ENCODE assay signal across 1 cellular context in the genomic region with DNA sequence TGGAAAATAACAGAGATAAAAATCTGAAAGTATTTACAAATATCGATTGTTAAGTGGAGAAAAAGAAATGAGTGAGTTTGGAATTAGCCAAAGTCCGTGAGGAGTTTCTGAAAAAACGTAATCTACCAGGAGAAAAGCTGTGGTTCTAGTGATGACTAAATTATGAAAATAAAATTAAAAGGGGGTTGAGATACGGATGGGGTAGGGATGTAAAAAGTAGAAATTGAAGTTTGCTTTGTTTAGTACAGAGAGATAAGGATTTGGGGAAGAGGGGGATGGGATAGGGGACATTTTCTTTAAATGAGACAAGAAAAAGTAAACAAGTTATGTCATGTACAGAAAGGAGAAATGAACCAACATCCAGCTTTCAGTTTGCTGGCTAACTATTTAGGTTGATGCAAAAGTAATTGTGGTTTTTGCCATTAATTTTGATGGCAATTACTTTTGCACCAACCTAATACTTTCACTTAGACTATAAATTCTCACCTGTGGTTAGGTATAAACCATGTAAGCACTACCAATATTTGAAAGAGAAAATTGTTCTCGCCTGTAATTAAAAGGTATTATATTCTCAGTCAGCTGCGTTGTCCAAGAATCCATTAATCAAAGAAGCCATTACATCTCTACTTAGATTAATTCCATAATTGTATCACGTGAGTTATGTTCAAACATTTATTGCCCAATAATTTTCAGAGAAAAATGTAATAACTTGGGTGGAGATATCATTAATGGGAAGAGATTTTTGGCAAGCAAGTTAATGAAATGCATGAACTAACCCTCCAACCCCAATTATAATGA.
TF ChIP-seq lines count a peak whose summit lies in the region.

No MANE protein-coding gene starts in this region.

TF ChIP-seq in HEK293, 187 proteins besides CTCF, POLR2A, EP300 and RAD21 (continued from another document and continues in another):
- TF ChIP-seq ZSCAN5A (tag by site-specific recombination; IDR thresholded peaks at IDR 0.05) (no peak), ZNF660 (tag by site-specific recombination; IDR thresholded peaks at IDR 0.05) (no peak), ZNF175 (tag by site-specific recombination; IDR thresholded peaks at IDR 0.05) (no peak), INSM2 (tag by site-specific recombination; IDR thresholded peaks at IDR 0.05) (peak; percentile 13), BCL6B (tag by site-specific recombination; IDR thresholded peaks at IDR 0.05) (peak; percentile 73), ZNF555 (tag by site-specific recombination; conservative IDR thresholded peaks at IDR 0.05) (no peak), ZNF626 (tag by site-specific recombination; IDR thresholded peaks at IDR 0.05) (no peak), ZNF202 (tag by site-specific recombination; IDR thresholded peaks at IDR 0.05; ENCODE audit: borderline replicate concordance) (no peak), ZNF350 (tag by site-specific recombination; IDR thresholded peaks at IDR 0.05) (no peak), WT1 (tag by site-specific recombination; IDR thresholded peaks at IDR 0.05) (peak; percentile 96), ZNF623 (tag by site-specific recombination; IDR thresholded peaks at IDR 0.05) (peak; percentile 7; the same call in 1 of the 2 replicates), ZNF670 (tag by site-specific recombination; IDR thresholded peaks at IDR 0.05; ENCODE audit: low read depth) (no peak), ZNF423 (tag by site-specific recombination; IDR thresholded peaks at IDR 0.05) (no peak), ZNF548 (tag by site-specific recombination; IDR thresholded peaks at IDR 0.05) (no peak), KLF1 (tag by site-specific recombination; IDR thresholded peaks at IDR 0.05) (no peak), ZNF433 (tag by site-specific recombination; IDR thresholded peaks at IDR 0.05; ENCODE audit: low read depth) (no peak), KLF16 (tag by site-specific recombination; IDR thresholded peaks at IDR 0.05) (no peak; the same call in 1 of the 2 replicates), SALL2 (tag by site-specific recombination; IDR thresholded peaks at IDR 0.05; ENCODE audit: borderline replicate concordance) (no peak), ZNF791 (tag by site-specific recombination; IDR thresholded peaks at IDR 0.05) (no peak), ZNF404 (tag by site-specific recombination; IDR thresholded peaks at IDR 0.05) (no peak), ZFP41 (tag by site-specific recombination; IDR thresholded peaks at IDR 0.05; ENCODE audit: borderline replicate concordance) (no peak), ZSCAN16 (tag by site-specific recombination; IDR thresholded peaks at IDR 0.05) (no peak), ZNF10 (tag by site-specific recombination; IDR thresholded peaks at IDR 0.05) (no peak), ZNF416 (tag by site-specific recombination; IDR thresholded peaks at IDR 0.05) (no peak), BCL11B (tag by site-specific recombination; IDR thresholded peaks at IDR 0.05; ENCODE audit: low read depth) (no peak), ZNF37A (tag by site-specific recombination; IDR thresholded peaks at IDR 0.05) (no peak), ZNF747 (tag by site-specific recombination; IDR thresholded peaks at IDR 0.05) (no peak), ZNF629 (tag by site-specific recombination; IDR thresholded peaks at IDR 0.05) (peak; percentile 85), ZNF214 (tag by site-specific recombination; IDR thresholded peaks at IDR 0.05; ENCODE audit: borderline replicate concordance) (no peak), ZNF585B (tag by site-specific recombination; IDR thresholded peaks at IDR 0.05) (no peak), ZNF521 (tag by site-specific recombination; IDR thresholded peaks at IDR 0.05) (no peak), OSR2 (tag by site-specific recombination; IDR thresholded peaks at IDR 0.05) (peak; percentile 70), ZNF830 (tag by site-specific recombination; IDR thresholded peaks at IDR 0.05; ENCODE audit: low read depth) (no peak), GLI2 (tag by site-specific recombination; IDR thresholded peaks at IDR 0.05; ENCODE audit: borderline replicate concordance, low read depth) (0 out of 2 replicates have a peak, but pooled peaks have one; percentile 14), ZNF513 (tag by site-specific recombination; IDR thresholded peaks at IDR 0.05) (no peak), ZNF510 (tag by site-specific recombination; IDR thresholded peaks at IDR 0.05; ENCODE audit: insufficient replicate concordance) (no peak), ZSCAN30 (tag by site-specific recombination; IDR thresholded peaks at IDR 0.05) (no peak)
- TF ChIP-seq, protein P1, sequence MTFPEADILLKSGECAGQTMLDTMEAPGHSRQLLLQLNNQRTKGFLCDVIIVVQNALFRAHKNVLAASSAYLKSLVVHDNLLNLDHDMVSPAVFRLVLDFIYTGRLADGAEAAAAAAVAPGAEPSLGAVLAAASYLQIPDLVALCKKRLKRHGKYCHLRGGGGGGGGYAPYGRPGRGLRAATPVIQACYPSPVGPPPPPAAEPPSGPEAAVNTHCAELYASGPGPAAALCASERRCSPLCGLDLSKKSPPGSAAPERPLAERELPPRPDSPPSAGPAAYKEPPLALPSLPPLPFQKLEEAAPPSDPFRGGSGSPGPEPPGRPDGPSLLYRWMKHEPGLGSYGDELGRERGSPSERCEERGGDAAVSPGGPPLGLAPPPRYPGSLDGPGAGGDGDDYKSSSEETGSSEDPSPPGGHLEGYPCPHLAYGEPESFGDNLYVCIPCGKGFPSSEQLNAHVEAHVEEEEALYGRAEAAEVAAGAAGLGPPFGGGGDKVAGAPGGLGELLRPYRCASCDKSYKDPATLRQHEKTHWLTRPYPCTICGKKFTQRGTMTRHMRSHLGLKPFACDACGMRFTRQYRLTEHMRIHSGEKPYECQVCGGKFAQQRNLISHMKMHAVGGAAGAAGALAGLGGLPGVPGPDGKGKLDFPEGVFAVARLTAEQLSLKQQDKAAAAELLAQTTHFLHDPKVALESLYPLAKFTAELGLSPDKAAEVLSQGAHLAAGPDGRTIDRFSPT (tag by site-specific recombination; IDR thresholded peaks at IDR 0.05) = no peak
- TF ChIP-seq, protein P2, sequence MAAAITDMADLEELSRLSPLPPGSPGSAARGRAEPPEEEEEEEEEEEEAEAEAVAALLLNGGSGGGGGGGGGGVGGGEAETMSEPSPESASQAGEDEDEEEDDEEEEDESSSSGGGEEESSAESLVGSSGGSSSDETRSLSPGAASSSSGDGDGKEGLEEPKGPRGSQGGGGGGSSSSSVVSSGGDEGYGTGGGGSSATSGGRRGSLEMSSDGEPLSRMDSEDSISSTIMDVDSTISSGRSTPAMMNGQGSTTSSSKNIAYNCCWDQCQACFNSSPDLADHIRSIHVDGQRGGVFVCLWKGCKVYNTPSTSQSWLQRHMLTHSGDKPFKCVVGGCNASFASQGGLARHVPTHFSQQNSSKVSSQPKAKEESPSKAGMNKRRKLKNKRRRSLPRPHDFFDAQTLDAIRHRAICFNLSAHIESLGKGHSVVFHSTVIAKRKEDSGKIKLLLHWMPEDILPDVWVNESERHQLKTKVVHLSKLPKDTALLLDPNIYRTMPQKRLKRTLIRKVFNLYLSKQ (tag by site-specific recombination; IDR thresholded peaks at IDR 0.05; ENCODE audit: borderline replicate concordance) = 0 out of 2 replicates have a peak, but pooled peaks have one; percentile 67
- TF ChIP-seq, protein P3, sequence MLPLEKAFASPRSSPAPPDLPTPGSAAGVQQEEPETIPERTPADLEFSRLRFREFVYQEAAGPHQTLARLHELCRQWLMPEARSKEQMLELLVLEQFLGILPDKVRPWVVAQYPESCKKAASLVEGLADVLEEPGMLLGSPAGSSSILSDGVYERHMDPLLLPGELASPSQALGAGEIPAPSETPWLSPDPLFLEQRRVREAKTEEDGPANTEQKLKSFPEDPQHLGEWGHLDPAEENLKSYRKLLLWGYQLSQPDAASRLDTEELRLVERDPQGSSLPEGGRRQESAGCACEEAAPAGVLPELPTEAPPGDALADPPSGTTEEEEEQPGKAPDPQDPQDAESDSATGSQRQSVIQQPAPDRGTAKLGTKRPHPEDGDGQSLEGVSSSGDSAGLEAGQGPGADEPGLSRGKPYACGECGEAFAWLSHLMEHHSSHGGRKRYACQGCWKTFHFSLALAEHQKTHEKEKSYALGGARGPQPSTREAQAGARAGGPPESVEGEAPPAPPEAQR (tag by site-specific recombination; IDR thresholded peaks at IDR 0.05) = no peak
- TF ChIP-seq, protein P4, sequence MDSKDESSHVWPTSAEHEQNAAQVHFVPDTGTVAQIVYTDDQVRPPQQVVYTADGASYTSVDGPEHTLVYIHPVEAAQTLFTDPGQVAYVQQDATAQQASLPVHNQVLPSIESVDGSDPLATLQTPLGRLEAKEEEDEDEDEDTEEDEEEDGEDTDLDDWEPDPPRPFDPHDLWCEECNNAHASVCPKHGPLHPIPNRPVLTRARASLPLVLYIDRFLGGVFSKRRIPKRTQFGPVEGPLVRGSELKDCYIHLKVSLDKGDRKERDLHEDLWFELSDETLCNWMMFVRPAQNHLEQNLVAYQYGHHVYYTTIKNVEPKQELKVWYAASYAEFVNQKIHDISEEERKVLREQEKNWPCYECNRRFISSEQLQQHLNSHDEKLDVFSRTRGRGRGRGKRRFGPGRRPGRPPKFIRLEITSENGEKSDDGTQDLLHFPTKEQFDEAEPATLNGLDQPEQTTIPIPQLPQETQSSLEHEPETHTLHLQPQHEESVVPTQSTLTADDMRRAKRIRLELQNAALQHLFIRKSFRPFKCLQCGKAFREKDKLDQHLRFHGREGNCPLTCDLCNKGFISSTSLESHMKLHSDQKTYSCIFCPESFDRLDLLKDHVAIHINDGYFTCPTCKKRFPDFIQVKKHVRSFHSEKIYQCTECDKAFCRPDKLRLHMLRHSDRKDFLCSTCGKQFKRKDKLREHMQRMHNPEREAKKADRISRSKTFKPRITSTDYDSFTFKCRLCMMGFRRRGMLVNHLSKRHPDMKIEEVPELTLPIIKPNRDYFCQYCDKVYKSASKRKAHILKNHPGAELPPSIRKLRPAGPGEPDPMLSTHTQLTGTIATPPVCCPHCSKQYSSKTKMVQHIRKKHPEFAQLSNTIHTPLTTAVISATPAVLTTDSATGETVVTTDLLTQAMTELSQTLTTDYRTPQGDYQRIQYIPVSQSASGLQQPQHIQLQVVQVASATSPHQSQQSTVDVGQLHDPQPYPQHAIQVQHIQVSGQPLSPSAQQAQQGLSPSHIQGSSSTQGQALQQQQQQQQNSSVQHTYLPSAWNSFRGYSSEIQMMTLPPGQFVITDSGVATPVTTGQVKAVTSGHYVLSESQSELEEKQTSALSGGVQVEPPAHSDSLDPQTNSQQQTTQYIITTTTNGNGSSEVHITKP (tag by site-specific recombination; IDR thresholded peaks at IDR 0.05) = peak; percentile 76
- TF ChIP-seq, protein P5, sequence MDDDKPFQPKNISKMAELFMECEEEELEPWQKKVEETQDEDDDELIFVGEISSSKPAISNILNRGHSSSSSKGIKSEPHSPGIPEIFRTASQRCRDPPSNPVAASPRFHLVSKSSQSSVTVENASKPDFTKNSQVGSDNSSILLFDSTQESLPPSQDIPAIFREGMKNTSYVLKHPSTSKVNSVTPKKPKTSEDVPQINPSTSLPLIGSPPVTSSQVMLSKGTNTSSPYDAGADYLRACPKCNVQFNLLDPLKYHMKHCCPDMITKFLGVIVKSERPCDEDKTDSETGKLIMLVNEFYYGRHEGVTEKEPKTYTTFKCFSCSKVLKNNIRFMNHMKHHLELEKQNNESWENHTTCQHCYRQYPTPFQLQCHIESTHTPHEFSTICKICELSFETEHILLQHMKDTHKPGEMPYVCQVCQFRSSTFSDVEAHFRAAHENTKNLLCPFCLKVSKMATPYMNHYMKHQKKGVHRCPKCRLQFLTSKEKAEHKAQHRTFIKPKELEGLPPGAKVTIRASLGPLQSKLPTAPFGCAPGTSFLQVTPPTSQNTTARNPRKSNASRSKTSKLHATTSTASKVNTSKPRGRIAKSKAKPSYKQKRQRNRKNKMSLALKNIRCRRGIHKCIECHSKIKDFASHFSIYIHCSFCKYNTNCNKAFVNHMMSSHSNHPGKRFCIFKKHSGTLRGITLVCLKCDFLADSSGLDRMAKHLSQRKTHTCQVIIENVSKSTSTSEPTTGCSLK (tag by site-specific recombination; IDR thresholded peaks at IDR 0.05) = no peak
